Comparison of ENCODE assay signal across 12 cellular contexts in genomic region chr11:5691963-5692358, GRCh38. TPM values are rescaled to one million over a fixed set of nuclear protein-coding genes. Genes with fewer than 3 reads are reported as not detected.
A peak's percentile ranks its signal among the peaks of the same experiment; 100 is the strongest.
DNase-seq lines count a peak whose midpoint lies in the region; ATAC-seq lines count a peak whose summit lies in the region.
"Had no signal": no experiment of that assay in that cellular context is flagged by ENCODE, and none has a peak within 500 bp of the region (broad histone marks: within the 10 kb centered on the region; RNA-seq: fewer than 3 reads in every experiment).

No MANE protein-coding gene starts in this region.

- H3K27me3 Mint-ChIP-seq in activated naive CD8-positive, alpha-beta T cell treated with anti-CD3 and anti-CD28 coated beads for 36 hours, result no peaks in the 10 kb centered on the region
- H3K27me3 Mint-ChIP-seq in naive thymus-derived CD4-positive, alpha-beta T cell, result no peaks in the 10 kb centered on the region

- intact Hi-C loops in naive thymus-derived CD4-positive, alpha-beta T cell (cut with micrococcal nuclease), result loop anchor here (1.0 to 5.0 kb wide), 4 partner anchors 8 to 1820 kb away; partner anchors contain the start of gene PPFIBP2 (in 1 of the 2)

- H3K4me3 Mint-ChIP-seq in activated naive CD8-positive, alpha-beta T cell treated with anti-CD3 and anti-CD28 coated beads for 36 hours, result peak overlapping the region; percentile 89
- peak overlapping the region; percentile 93 to 100 (median 98) for H3K4me3 Mint-ChIP-seq in naive thymus-derived CD4-positive, alpha-beta T cell

- H3K9me3 Mint-ChIP-seq in activated naive CD8-positive, alpha-beta T cell treated with anti-CD3 and anti-CD28 coated beads for 36 hours, result no peaks in the 10 kb centered on the region
- H3K9me3 Mint-ChIP-seq in naive thymus-derived CD4-positive, alpha-beta T cell, result no peaks in the 10 kb centered on the region

- in situ Hi-C loops in KBM-7 (cut with MboI; ENCODE audit: low pct_unique_long_range_greater_than_20kb, low sequenced_read_pairs), result no loop called here

- H3K27me3 ChIP-seq in naive thymus-derived CD4-positive, alpha-beta T cell (ENCODE audit: control insufficient read depth in 2 of 2, insufficient read depth in 2 of 2, low read length in 2 of 2), result no peaks in the 10 kb centered on the region

- peak overlapping the region; percentile 81 for H3K4me3 ChIP-seq in naive thymus-derived CD4-positive, alpha-beta T cell (ENCODE audit: low read length)

- peaks cover 45% of the 10 kb centered on the region for H3K36me3 Mint-ChIP-seq in activated naive CD8-positive, alpha-beta T cell treated with anti-CD3 and anti-CD28 coated beads for 36 hours
- H3K36me3 Mint-ChIP-seq in naive thymus-derived CD4-positive, alpha-beta T cell, result peaks cover 14 to 45% (median 31%) of the 10 kb centered on the region in 5 donors

- peaks cover 33 to 51% of the 10 kb centered on the region in 2 donors for H3K4me1 ChIP-seq in naive thymus-derived CD4-positive, alpha-beta T cell (ENCODE audit: control insufficient read depth in 2 of 2, insufficient read depth in 2 of 2, low read length in 2 of 2)

- CTCF ChIA-PET in naive thymus-derived CD4-positive, alpha-beta T cell (lab: Charles Lee), result interaction anchor here (1.8 kb wide), 1 partner anchor 8 kb away, joined by 4 read pairs; no protein-coding TSS in a partner anchor

- POLR2A ChIA-PET in naive thymus-derived CD4-positive, alpha-beta T cell (lab: Charles Lee), result interaction anchor here (0.8 to 1.1 kb wide), 2 partner anchors 9 to 70 kb away, joined by 3 read pairs; no protein-coding TSS in a partner anchor

- peak overlapping the region; percentile 95 for H3K27ac Mint-ChIP-seq in activated naive CD8-positive, alpha-beta T cell treated with anti-CD3 and anti-CD28 coated beads for 36 hours
- peak overlapping the region; percentile 95 to 100 (median 97) for H3K27ac Mint-ChIP-seq in naive thymus-derived CD4-positive, alpha-beta T cell

- H3K27ac ChIP-seq in naive thymus-derived CD4-positive, alpha-beta T cell (ENCODE audit: low read depth, low read length), result peak overlapping the region; percentile 93

- DNase-seq in CD1c-positive myeloid dendritic cell (ENCODE audit: extremely low spot score) (peak; percentile 42), KBM-7 (peak; percentile 67), mucosa of gallbladder (ENCODE audit: low spot score) (no peak)
- DNase-seq in activated naive CD8-positive, alpha-beta T cell treated with anti-CD3 and anti-CD28 coated beads for 36 hours, result no peak
- DNase-seq in naive thymus-derived CD4-positive, alpha-beta T cell, result peak in 3 of 9 donors; percentile 27 to 35 (median 32)
- DNase-seq: DMS79, KG1, mesendoderm had no signal

- ATAC-seq in naive thymus-derived CD4-positive, alpha-beta T cell, result peak; percentile 14
- no peak for ATAC-seq in HG03378 (IDR thresholded peaks at IDR 0.05; ENCODE audit: unreplicated experiment)
- ATAC-seq in HG02610 (IDR thresholded peaks at IDR 0.05; ENCODE audit: unreplicated experiment), result no peak
- no peak for ATAC-seq in HG03521 (IDR thresholded peaks at IDR 0.05; ENCODE audit: unreplicated experiment)

- H3K4me1 Mint-ChIP-seq in activated naive CD8-positive, alpha-beta T cell treated with anti-CD3 and anti-CD28 coated beads for 36 hours, result peaks cover 44% of the 10 kb centered on the region
- H3K4me1 Mint-ChIP-seq in naive thymus-derived CD4-positive, alpha-beta T cell, result peaks cover 50 to 74% (median 68%) of the 10 kb centered on the region in 7 donors

- no peaks in the 10 kb centered on the region for H3K9me3 ChIP-seq in naive thymus-derived CD4-positive, alpha-beta T cell (ENCODE audit: control insufficient read depth in 2 of 3, low read length in 3 of 3)

- H3K36me3 ChIP-seq in naive thymus-derived CD4-positive, alpha-beta T cell (ENCODE audit: control insufficient read depth in 2 of 3, insufficient read depth in 3 of 3, low read length in 3 of 3), result peaks cover 0 to 11% (median 0%) of the 10 kb centered on the region in 3 experiments

RNA-seq across cellular contexts. Expression of gene TRIM22, which starts 2.4 kb away (rescaled TPM):
- total RNA-seq in activated naive CD8-positive, alpha-beta T cell treated with anti-CD3 and anti-CD28 coated beads for 36 hours, result 100 to 1,000 TPM; 141 to 143 TPM
- 100 to 1,000 TPM; 229 to 340 (median 258) TPM for total RNA-seq in naive thymus-derived CD4-positive, alpha-beta T cell
- polyA plus RNA-seq in naive thymus-derived CD4-positive, alpha-beta T cell, result 100 to 1,000 TPM; 121 to 184 TPM
- total RNA-seq in mucosa of gallbladder, result 43.9 TPM

RNA-seq across cellular contexts. Expression of gene TRIM5, which starts 7.1 kb away (rescaled TPM):
- 10 to 100 TPM; 18.7 to 20.3 TPM for total RNA-seq in activated naive CD8-positive, alpha-beta T cell treated with anti-CD3 and anti-CD28 coated beads for 36 hours
- 10 to 100 TPM; 16.9 to 36.8 (median 26.2) TPM for total RNA-seq in naive thymus-derived CD4-positive, alpha-beta T cell
- polyA plus RNA-seq in naive thymus-derived CD4-positive, alpha-beta T cell, result 10 to 100 TPM; 10.3 to 10.5 TPM
- total RNA-seq in mucosa of gallbladder, result 39.8 TPM

RNA-seq across cellular contexts. Expression of gene OR56B1, which starts 44.3 kb away (rescaled TPM):
- under 1 TPM; 0.10 to 0.16 TPM for total RNA-seq in activated naive CD8-positive, alpha-beta T cell treated with anti-CD3 and anti-CD28 coated beads for 36 hours
- total RNA-seq in naive thymus-derived CD4-positive, alpha-beta T cell, result 1 to 10 TPM in 1 of 5 experiments, under 1 TPM in 4; 0.19 to 1.4 (median 0.71) TPM
- polyA plus RNA-seq in naive thymus-derived CD4-positive, alpha-beta T cell, result under 1 TPM in 1 of 2 donors, not detected in 1; 0.11 TPM
- total RNA-seq in mucosa of gallbladder, result not detected
- polyA plus RNA-seq: esophagus had no signal

Comparison
In these comparisons a context has a peak if more than half of its experiments do, and no peak if none do; other contexts are left out.
1. DNase-seq: peak in CD1c-positive myeloid dendritic cell (single experiment) and KBM-7 (single experiment); none in activated naive CD8-positive, alpha-beta T cell treated with anti-CD3 and anti-CD28 coated beads for 36 hours (single experiment) and mucosa of gallbladder (single experiment).